Comparison of ENCODE assay signal across 18 cellular contexts in the genomic region with DNA sequence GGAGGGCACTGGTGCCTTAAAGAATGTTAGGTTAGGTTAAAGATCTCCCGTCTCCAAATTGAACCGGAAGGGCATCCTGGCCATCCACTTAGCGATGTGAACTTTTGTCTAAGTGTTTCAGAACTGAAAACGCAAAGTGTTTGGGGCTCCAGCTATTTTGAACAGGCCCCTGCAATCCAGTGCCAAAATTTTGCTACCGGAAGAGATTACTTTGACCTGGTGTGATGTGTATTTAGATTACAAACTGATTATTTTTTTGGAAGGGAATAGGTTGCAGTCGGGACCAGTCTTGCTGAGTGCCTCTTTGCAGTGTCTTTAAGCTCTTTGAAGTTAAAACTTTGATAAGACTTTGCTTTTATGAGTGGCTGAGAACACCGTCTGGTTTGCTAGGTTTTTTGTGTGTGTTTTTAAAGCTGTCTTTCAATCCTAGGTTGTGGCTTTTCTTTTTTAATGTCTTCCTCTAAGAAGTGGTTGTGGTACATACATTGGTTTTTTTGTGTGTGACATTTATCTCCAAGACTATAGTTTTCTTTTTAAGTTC.
DNase-seq lines count a peak whose midpoint lies in the region; ATAC-seq and TF ChIP-seq lines count a peak whose summit lies in the region.
"Had no signal": no experiment of that assay in that cellular context is flagged by ENCODE, and none has a peak within 500 bp of the region (broad histone marks: within the 10 kb centered on the region; RNA-seq: fewer than 3 reads in every experiment).

No MANE protein-coding gene starts in this region.

- H3K27me3 Mint-ChIP-seq in activated CD4-positive, alpha-beta T cell treated with anti-CD3 and anti-CD28 coated beads, Interleukin-2, amount 10 ng/mL, durations not matched to agents 24 days and 14 days = peaks cover 7% of the 10 kb centered on the region
- peaks cover 46% of the 10 kb centered on the region for H3K27me3 Mint-ChIP-seq in CD4-positive, alpha-beta T cell
- peaks cover 10% of the 10 kb centered on the region for H3K27me3 Mint-ChIP-seq in activated CD8-positive, alpha-beta T cell treated with anti-CD3 and anti-CD28 coated beads for 36 hours
- H3K27me3 Mint-ChIP-seq in chondrocyte (ENCODE audit: low read depth) = no peaks in the 10 kb centered on the region

- POLR2A ChIA-PET in CD4-positive, alpha-beta T cell (lab: Charles Lee) = interaction anchor here (0.7 to 1.6 kb wide), 4 partner anchors 26 to 1904 kb away, joined by 3 to 4 read pairs (median 4); no protein-coding TSS in a partner anchor
- POLR2A ChIA-PET in activated CD8-positive, alpha-beta T cell treated with anti-CD3 and anti-CD28 coated beads for 36 hours (lab: Charles Lee) = no interaction called here

- H3K36me3 Mint-ChIP-seq in activated CD4-positive, alpha-beta T cell treated with anti-CD3 and anti-CD28 coated beads, Interleukin-2, amount 10 ng/mL, durations not matched to agents 24 days and 14 days (ENCODE audit: low read depth) = no peaks in the 10 kb centered on the region
- H3K36me3 Mint-ChIP-seq in CD4-positive, alpha-beta T cell (ENCODE audit: low read depth) = no peaks in the 10 kb centered on the region
- no peaks in the 10 kb centered on the region for H3K36me3 Mint-ChIP-seq in activated CD8-positive, alpha-beta T cell treated with anti-CD3 and anti-CD28 coated beads for 36 hours (ENCODE audit: low read depth)
- H3K36me3 Mint-ChIP-seq in chondrocyte (ENCODE audit: low read depth) = no peaks in the 10 kb centered on the region
- H3K36me3 Mint-ChIP-seq: stimulated activated effector memory CD8-positive, alpha-beta T cell treated with anti-CD3 and anti-CD28 coated beads, Interleukin-12 subunit alpha, Interleukin-12 subunit beta, amount 100 ng/mL, for 72 hours had no signal

- peak; percentile 67 for DNase-seq in activated CD4-positive, alpha-beta T cell treated with anti-CD3 and anti-CD28 coated beads, Interleukin-2, amount 10 ng/mL, durations not matched to agents 24 days and 14 days
- DNase-seq in activated CD4-positive, alpha-beta T cell treated with anti-CD3 and anti-CD28 coated beads, Interleukin-2, amount 50 U/mL, for 4 hours = no peak
- DNase-seq in CD4-positive, alpha-beta T cell = no peak
- no peak for DNase-seq in activated CD8-positive, alpha-beta T cell treated with anti-CD3 and anti-CD28 coated beads for 36 hours
- DNase-seq in left lobe of liver (ENCODE audit: low spot score) (no peak), chondrocyte (ENCODE audit: low spot score) (no peak), amygdala (lab: John Stamatoyannopoulos, UW) (no peak)
- DNase-seq in activated CD4-positive, CD25-positive, alpha-beta regulatory T cell treated with anti-CD3 and anti-CD28 coated beads, Interleukin-2, amount 50 U/mL, for 72 hours = no peak
- DNase-seq: caudate nucleus, DMS 273 treated with DMSO at 0.1 percent for 48 hours, GDM1, NCI-H1436, NCI-H524 had no signal

- CTCF ChIA-PET in CD4-positive, alpha-beta T cell (lab: Charles Lee) = no interaction called here
- CTCF ChIA-PET in activated CD8-positive, alpha-beta T cell treated with anti-CD3 and anti-CD28 coated beads for 36 hours (lab: Charles Lee) = no interaction called here

- no peak overlapping the region for H3K27ac Mint-ChIP-seq in activated CD4-positive, alpha-beta T cell treated with anti-CD3 and anti-CD28 coated beads, Interleukin-2, amount 10 ng/mL, durations not matched to agents 24 days and 14 days
- H3K27ac Mint-ChIP-seq in CD4-positive, alpha-beta T cell = peak overlapping the region; percentile 47
- H3K27ac Mint-ChIP-seq in activated CD8-positive, alpha-beta T cell treated with anti-CD3 and anti-CD28 coated beads for 36 hours = peak overlapping the region; percentile 19
- no peak overlapping the region for H3K27ac Mint-ChIP-seq in chondrocyte (ENCODE audit: unreplicated experiment)
- H3K27ac Mint-ChIP-seq: stimulated activated effector memory CD8-positive, alpha-beta T cell treated with anti-CD3 and anti-CD28 coated beads, Interleukin-12 subunit alpha, Interleukin-12 subunit beta, amount 100 ng/mL, for 72 hours had no signal

- H3K27ac ChIP-seq in CD4-positive, alpha-beta T cell (ENCODE audit: low read depth, low read length) = no peak overlapping the region
- H3K27ac ChIP-seq: dorsolateral prefrontal cortex, parathyroid adenoma, thoracic aorta had no signal

- no peaks in the 10 kb centered on the region for H3K9me3 ChIP-seq in CD4-positive, alpha-beta T cell (ENCODE audit: control insufficient read depth, low read length)
- H3K9me3 ChIP-seq: thoracic aorta had no signal

- H3K9me3 Mint-ChIP-seq in activated CD4-positive, alpha-beta T cell treated with anti-CD3 and anti-CD28 coated beads, Interleukin-2, amount 10 ng/mL, durations not matched to agents 24 days and 14 days = no peaks in the 10 kb centered on the region
- no peaks in the 10 kb centered on the region for H3K9me3 Mint-ChIP-seq in CD4-positive, alpha-beta T cell
- no peaks in the 10 kb centered on the region for H3K9me3 Mint-ChIP-seq in activated CD8-positive, alpha-beta T cell treated with anti-CD3 and anti-CD28 coated beads for 36 hours
- peaks cover 18% of the 10 kb centered on the region for H3K9me3 Mint-ChIP-seq in chondrocyte (ENCODE audit: low read depth)
- H3K9me3 Mint-ChIP-seq: stimulated activated effector memory CD8-positive, alpha-beta T cell treated with anti-CD3 and anti-CD28 coated beads, Interleukin-12 subunit alpha, Interleukin-12 subunit beta, amount 100 ng/mL, for 72 hours had no signal

- peak overlapping the region; percentile 15 for H3K4me3 Mint-ChIP-seq in activated CD4-positive, alpha-beta T cell treated with anti-CD3 and anti-CD28 coated beads, Interleukin-2, amount 10 ng/mL, durations not matched to agents 24 days and 14 days
- peak overlapping the region; percentile 69 for H3K4me3 Mint-ChIP-seq in CD4-positive, alpha-beta T cell
- H3K4me3 Mint-ChIP-seq in activated CD8-positive, alpha-beta T cell treated with anti-CD3 and anti-CD28 coated beads for 36 hours = no peak overlapping the region
- H3K4me3 Mint-ChIP-seq in chondrocyte (ENCODE audit: unreplicated experiment) = no peak overlapping the region
- H3K4me3 Mint-ChIP-seq: stimulated activated effector memory CD8-positive, alpha-beta T cell treated with anti-CD3 and anti-CD28 coated beads, Interleukin-12 subunit alpha, Interleukin-12 subunit beta, amount 100 ng/mL, for 72 hours had no signal

- intact Hi-C loops in activated CD4-positive, alpha-beta T cell treated with anti-CD3 and anti-CD28 coated beads, Interleukin-2, amount 10 ng/mL, durations not matched to agents 24 days and 14 days (cut with micrococcal nuclease) = no loop called here
- intact Hi-C loops in CD4-positive, alpha-beta T cell (cut with DNase I, micrococcal nuclease) = loop anchor here in 1 of 2 experiments (2.0 to 5.0 kb wide), 2 partner anchors 13 to 33 kb away; no protein-coding TSS in a partner anchor
- intact Hi-C loops in activated CD8-positive, alpha-beta T cell treated with anti-CD3 and anti-CD28 coated beads for 36 hours (cut with micrococcal nuclease) = no loop called here

- no peak for TF ChIP-seq CTCF in CD4-positive, alpha-beta T cell (IDR thresholded peaks at IDR 0.05)
- no peak for TF ChIP-seq CTCF in activated CD8-positive, alpha-beta T cell treated with anti-CD3 and anti-CD28 coated beads for 36 hours (IDR thresholded peaks at IDR 0.05)
- TF ChIP-seq CTCF in chondrocyte (IDR thresholded peaks at IDR 0.05) = no peak

- H3K4me1 Mint-ChIP-seq in activated CD4-positive, alpha-beta T cell treated with anti-CD3 and anti-CD28 coated beads, Interleukin-2, amount 10 ng/mL, durations not matched to agents 24 days and 14 days = peaks cover 16% of the 10 kb centered on the region
- H3K4me1 Mint-ChIP-seq in CD4-positive, alpha-beta T cell (ENCODE audit: low read depth) = peaks cover 31% of the 10 kb centered on the region
- H3K4me1 Mint-ChIP-seq in activated CD8-positive, alpha-beta T cell treated with anti-CD3 and anti-CD28 coated beads for 36 hours (ENCODE audit: low read depth) = peaks cover 19% of the 10 kb centered on the region
- H3K4me1 Mint-ChIP-seq in chondrocyte (ENCODE audit: low read depth) = no peaks in the 10 kb centered on the region

- H3K27me3 ChIP-seq in CD4-positive, alpha-beta T cell (ENCODE audit: control insufficient read depth, insufficient read depth, low read length) = peaks cover 16% of the 10 kb centered on the region

- peak; percentile 51 for ATAC-seq in CD4-positive, alpha-beta T cell (ENCODE audit: poor library complexity)
- ATAC-seq in activated CD8-positive, alpha-beta T cell treated with anti-CD3 and anti-CD28 coated beads for 36 hours = no peak
- ATAC-seq in left lobe of liver = peak; percentile 2
- ATAC-seq: activated CD4-positive, CD25-positive, alpha-beta regulatory T cell treated with anti-CD3 and anti-CD28 coated beads, Interleukin-2, amount 50 U/mL, for 24 hours; stimulated activated effector memory CD8-positive, alpha-beta T cell treated with anti-CD3 and anti-CD28 coated beads, Interleukin-12 subunit alpha, Interleukin-12 subunit beta, amount 100 ng/mL, for 72 hours had no signal

Comparison
In these comparisons a context has a peak if more than half of its experiments do, and no peak if none do; other contexts are left out.
1. H3K27ac Mint-ChIP-seq: peak in CD4-positive, alpha-beta T cell (single experiment) and activated CD8-positive, alpha-beta T cell treated with anti-CD3 and anti-CD28 coated beads for 36 hours (single experiment); none in activated CD4-positive, alpha-beta T cell treated with anti-CD3 and anti-CD28 coated beads, Interleukin-2, amount 10 ng/mL, durations not matched to agents 24 days and 14 days (single experiment) and chondrocyte (single experiment).
2. H3K4me3 Mint-ChIP-seq: peak in activated CD4-positive, alpha-beta T cell treated with anti-CD3 and anti-CD28 coated beads, Interleukin-2, amount 10 ng/mL, durations not matched to agents 24 days and 14 days (single experiment) and CD4-positive, alpha-beta T cell (single experiment); none in activated CD8-positive, alpha-beta T cell treated with anti-CD3 and anti-CD28 coated beads for 36 hours (single experiment) and chondrocyte (single experiment).